ENCODE assay signal across 8 cellular contexts in the genomic region with DNA sequence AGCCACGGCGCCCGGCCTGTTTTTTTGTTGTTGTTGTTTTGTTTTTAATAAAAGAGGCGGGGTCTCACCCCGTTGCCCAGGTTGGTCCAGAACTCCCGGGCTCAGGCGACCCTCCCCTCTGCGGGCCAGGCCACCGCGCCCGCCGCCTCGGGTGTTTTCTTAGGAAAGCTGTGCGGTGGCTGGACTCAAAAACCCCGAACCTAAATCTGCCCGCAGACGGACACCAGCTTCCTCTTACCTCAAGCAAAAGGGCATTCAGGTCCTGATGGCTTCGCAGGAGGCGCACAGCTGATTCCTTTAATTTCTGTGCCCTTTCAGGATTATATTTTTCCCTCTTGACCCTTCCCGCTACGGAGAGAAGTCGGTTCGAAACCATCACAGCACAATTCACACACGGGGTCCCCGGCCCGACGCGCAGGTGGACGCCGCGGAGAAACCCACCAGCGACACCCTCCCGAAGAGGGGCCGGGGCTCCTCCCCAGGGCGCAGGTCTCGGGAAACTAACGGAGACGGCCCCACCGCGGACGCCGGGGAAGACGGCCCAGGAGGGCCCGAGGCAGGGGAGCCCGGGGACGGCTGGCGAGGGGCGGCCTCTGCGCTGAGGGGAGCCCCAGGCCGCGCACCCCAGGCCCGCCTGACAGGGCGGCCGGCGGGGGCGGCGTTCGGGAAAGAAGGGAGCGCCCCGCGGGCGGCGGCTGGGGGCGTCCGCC. TPM values are rescaled to one million over a fixed set of nuclear protein-coding genes. Genes with fewer than 3 reads are reported as not detected.
DNase-seq lines count a peak whose midpoint lies in the region; ATAC-seq, FAIRE-seq and TF ChIP-seq lines count a peak whose summit lies in the region.

No MANE protein-coding gene starts in this region.

- TF ChIP-seq RAD21 in A549 (conservative IDR thresholded peaks at IDR 0.05 in 1 of 2, IDR thresholded peaks at IDR 0.05 in 1 of 2) = no peak

- CTCF ChIA-PET in A549 (lab: Yijun Ruan, JAX) = interaction anchor here (0.6 to 1.7 kb wide), 5 partner anchors 23 to 110 kb away, joined by 3 to 4 read pairs (median 3); no protein-coding TSS in a partner anchor

- H3K27me3 ChIP-seq in SJCRH30 = no peaks in the 10 kb centered on the region

- H3K9me3 Mint-ChIP-seq in progenitor cell of endocrine pancreas (ENCODE audit: low read depth) = no peaks in the 10 kb centered on the region

- H3K36me3 Mint-ChIP-seq in progenitor cell of endocrine pancreas (ENCODE audit: insufficient read depth) = peaks cover 10% of the 10 kb centered on the region

- no peaks in the 10 kb centered on the region for H3K9me3 ChIP-seq in A549
- H3K9me3 ChIP-seq in SJCRH30 (replicated peaks) = no peaks in the 10 kb centered on the region; the same call in 1 of the 2 replicates

- TF ChIP-seq CTCF in A549 (IDR thresholded peaks at IDR 0.05) (no peak), epithelial cell of proximal tubule (conservative IDR thresholded peaks at IDR 0.05; ENCODE audit: low read depth, low read length) (no peak), progenitor cell of endocrine pancreas (IDR thresholded peaks at IDR 0.05; ENCODE audit: unreplicated experiment) (no peak)

- H3K4me3 ChIP-seq in A549 (peak overlapping the region; percentile 92), SJCRH30 (peak overlapping the region; percentile 82), epithelial cell of proximal tubule (ENCODE audit: low read depth, low read length) (peak overlapping the region; percentile 58)

- peak overlapping the region; percentile 93 to 98 for H3K27ac ChIP-seq in A549
- peak overlapping the region; percentile 19; the same call in 1 of the 2 replicates for H3K27ac ChIP-seq in SJCRH30

- H3K4me3 Mint-ChIP-seq in progenitor cell of endocrine pancreas (ENCODE audit: low read depth) = peak overlapping the region; percentile 78

- peak in 1 of 2 experiments; percentile 38 for DNase-seq in A549 (ENCODE audit: low read depth in 1 of 2, low spot score in 1 of 2)
- DNase-seq in SJCRH30 = peak in 1 of 2 experiments; percentile 18
- no peak for DNase-seq in epithelial cell of proximal tubule (ENCODE audit: low read depth)
- no peak for DNase-seq in progenitor cell of endocrine pancreas (ENCODE audit: low spot score, unreplicated experiment)
- no peak for DNase-seq in NCI-H2029 treated with DMSO at 0.1 percent for 48 hours (lab: John Stamatoyannopoulos, UW)
- no peak for DNase-seq in NCI-H524 (lab: John Stamatoyannopoulos, UW)

- ATAC-seq in A549 (peak; percentile 12 to 55), GM18498 (IDR thresholded peaks at IDR 0.05; ENCODE audit: unreplicated experiment) (peak; percentile 33), HG02981 (IDR thresholded peaks at IDR 0.05; ENCODE audit: unreplicated experiment) (peak; percentile 21)

- H3K27ac Mint-ChIP-seq in progenitor cell of endocrine pancreas = peak overlapping the region; percentile 16

- peaks cover 4% of the 10 kb centered on the region; the same call in 1 of the 3 replicates for H3K4me1 ChIP-seq in A549
- H3K4me1 ChIP-seq in SJCRH30 = peaks cover 4% of the 10 kb centered on the region; the same call in 1 of the 2 replicates

- no peak for TF ChIP-seq EP300 in A549 (IDR thresholded peaks at IDR 0.05)

- no peak for FAIRE-seq in A549 (lab: Jason Lieb, UNC)

- no peak for TF ChIP-seq POLR2A in A549 (IDR thresholded peaks at IDR 0.05; ENCODE audit: low read length)

- no peaks in the 10 kb centered on the region for H3K27me3 Mint-ChIP-seq in progenitor cell of endocrine pancreas

- WGBS in A549 (ENCODE audit: missing lambda C conversion rate) = 7% methylated on average over 32 of the region's 65 CpGs

- H3K4me2 ChIP-seq in A549 = peak overlapping the region; percentile 70

- POLR2A ChIA-PET in A549 (lab: Yijun Ruan, JAX) = interaction anchor here (0.8 kb wide), 1 partner anchor 58 kb away, joined by 3 read pairs; a partner anchor contains a TSS

- H3K36me3 ChIP-seq in SJCRH30 = peaks cover 17% of the 10 kb centered on the region

- H3K4me1 Mint-ChIP-seq in progenitor cell of endocrine pancreas (ENCODE audit: low read depth) = peaks cover 5% of the 10 kb centered on the region

TF ChIP-seq in A549, 52 proteins besides CTCF, POLR2A, EP300 and RAD21:
- TF ChIP-seq POLR2AphosphoS2 (conservative IDR thresholded peaks at IDR 0.05; ENCODE audit: low read length) (no peak), EHF (CRISPR knock-in tag; IDR thresholded peaks at IDR 0.05) (no peak), ZNF302 (CRISPR knock-in tag; IDR thresholded peaks at IDR 0.05) (no peak)
- TF ChIP-seq, protein P1, sequence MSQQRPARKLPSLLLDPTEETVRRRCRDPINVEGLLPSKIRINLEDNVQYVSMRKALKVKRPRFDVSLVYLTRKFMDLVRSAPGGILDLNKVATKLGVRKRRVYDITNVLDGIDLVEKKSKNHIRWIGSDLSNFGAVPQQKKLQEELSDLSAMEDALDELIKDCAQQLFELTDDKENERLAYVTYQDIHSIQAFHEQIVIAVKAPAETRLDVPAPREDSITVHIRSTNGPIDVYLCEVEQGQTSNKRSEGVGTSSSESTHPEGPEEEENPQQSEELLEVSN (IDR thresholded peaks at IDR 0.05; ENCODE audit: borderline replicate concordance, low read depth) = peak; percentile 27; the same call in 1 of the 2 replicates
TF ChIP-seq in A549: peak in this region for 1.

RNA-seq across cellular contexts. Expression of a gene that starts 0.7 kb away (rescaled TPM):
- polyA plus RNA-seq in A549 (2011; rRNA removed) (36.8 and 37.5 TPM in 2 replicates), A549 (2017; fragmentation: RNase III; extraction: RNeasy Plus Mini Kit Qiagen cat#74134 plus additional on column Dnase treatment) (38.4 to 42.0 TPM (median 39.3 TPM) in 3 replicates)
- polyA plus RNA-seq in A549 (2012; cell fraction: cytosol; rRNA removed) = 53.9 and 61.4 TPM in 2 replicates
- 315 and 345 TPM in 2 replicates for polyA plus RNA-seq in A549 (2012; cell fraction: nucleus; rRNA removed)
- 57.3 and 64.3 TPM in 2 replicates for polyA minus RNA-seq in A549 (2011; rRNA and poly(A)+ RNA removed)
- 46.1 and 60.2 TPM in 2 replicates for total RNA-seq in SJCRH30 (2014; rRNA removed; shearing (Covaris generic))
- total RNA-seq in epithelial cell of proximal tubule (22.1 and 34.6 TPM in 2 replicates), progenitor cell of endocrine pancreas (74.5 and 81.6 TPM in 2 replicates)

RNA-seq across cellular contexts. Expression of a gene that starts 12.5 kb away (rescaled TPM):
- 6.0 and 7.7 TPM in 2 replicates for polyA plus RNA-seq in A549 (2011; rRNA removed)
- 14.0 and 16.6 TPM in 2 replicates for polyA plus RNA-seq in A549 (2012; cell fraction: cytosol; rRNA removed)
- polyA plus RNA-seq in A549 (2012; cell fraction: nucleus; rRNA removed) = 48.1 and 50.7 TPM in 2 replicates
- 8.2 to 9.9 TPM (median 9.7 TPM) in 3 replicates for polyA plus RNA-seq in A549 (2017; fragmentation: RNase III; extraction: RNeasy Plus Mini Kit Qiagen cat#74134 plus additional on column Dnase treatment)
- polyA minus RNA-seq in A549 (2011; rRNA and poly(A)+ RNA removed) = 6.4 and 7.1 TPM in 2 replicates
- 1.5 and 2.7 TPM in 2 replicates for total RNA-seq in SJCRH30 (2014; rRNA removed; shearing (Covaris generic))
- total RNA-seq in epithelial cell of proximal tubule = 2.8 and 3.5 TPM in 2 replicates
- 24.2 TPM in 2 replicates for total RNA-seq in progenitor cell of endocrine pancreas

RNA-seq across cellular contexts. Expression of a gene that starts 57.6 kb away (rescaled TPM):
- polyA plus RNA-seq in A549 (2011; rRNA removed) (80.4 and 125 TPM in 2 replicates), A549 (2017; fragmentation: RNase III; extraction: RNeasy Plus Mini Kit Qiagen cat#74134 plus additional on column Dnase treatment) (116 to 125 TPM (median 122 TPM) in 3 replicates)
- 137 and 156 TPM in 2 replicates for polyA plus RNA-seq in A549 (2012; cell fraction: cytosol; rRNA removed)
- 508 and 516 TPM in 2 replicates for polyA plus RNA-seq in A549 (2012; cell fraction: nucleus; rRNA removed)
- polyA minus RNA-seq in A549 (2011; rRNA and poly(A)+ RNA removed) = 77.0 and 79.2 TPM in 2 replicates
- total RNA-seq in SJCRH30 (2014; rRNA removed; shearing (Covaris generic)) = 60.0 and 65.9 TPM in 2 replicates
- total RNA-seq in epithelial cell of proximal tubule (118 and 192 TPM in 2 replicates), progenitor cell of endocrine pancreas (177 and 199 TPM in 2 replicates)
